ENCODE assay signal across 22 cellular contexts in genomic region chr12:210277-211141, GRCh38. TPM values are rescaled to one million over a fixed set of nuclear protein-coding genes. Genes with fewer than 3 reads are reported as not detected.
A peak's percentile ranks its signal among the peaks of the same experiment; 100 is the strongest.
DNase-seq lines count a peak whose midpoint lies in the region; ATAC-seq, FAIRE-seq and TF ChIP-seq lines count a peak whose summit lies in the region.
"Had no signal": no experiment of that assay in that cellular context is flagged by ENCODE, and none has a peak within 500 bp of the region (broad histone marks: within the 10 kb centered on the region; RNA-seq: fewer than 3 reads in every experiment).

No MANE protein-coding gene starts in this region.

- TF ChIP-seq EP300 in HepG2 (IDR thresholded peaks at IDR 0.05; ENCODE audit: low read depth in 2 of 2, low read length in 2 of 2) (peak; percentile 71 to 95; a peak in 3 of 4 replicates), HepG2 (CRISPR knock-in tag; IDR thresholded peaks at IDR 0.05; ENCODE audit: borderline replicate concordance) (peak; percentile 94)

- no peaks in the 10 kb centered on the region for H3K27me3 ChIP-seq in body of pancreas
- peaks cover 0 to 16% of the 10 kb centered on the region in 2 experiments; a peak in 3 of 5 replicates for H3K27me3 ChIP-seq in HepG2 (ENCODE audit: control insufficient read depth in 1 of 2, insufficient read depth in 2 of 2, low read length in 2 of 2)
- H3K27me3 ChIP-seq in parathyroid adenoma (ENCODE audit: control insufficient read depth, insufficient read depth, low read length), result no peaks in the 10 kb centered on the region

- peak; percentile 97 for FAIRE-seq in HepG2 (lab: Jason Lieb, UNC)
- FAIRE-seq: K562 had no signal

- in situ Hi-C loops in HepG2 (cut with HindIII; ENCODE audit: extremely low pct_ligation_motif_present, low pct_unique_long_range_greater_than_20kb), result no loop called here

- no peak for TF ChIP-seq RAD21 in HepG2 (CRISPR knock-in tag; IDR thresholded peaks at IDR 0.05)

- peaks cover 45% of the 10 kb centered on the region for H3K4me1 ChIP-seq in body of pancreas
- peaks cover 78% of the 10 kb centered on the region for H3K4me1 ChIP-seq in HepG2 (ENCODE audit: insufficient read depth, low read length)
- peaks cover 26% of the 10 kb centered on the region for H3K4me1 ChIP-seq in parathyroid adenoma
- H3K4me1 ChIP-seq: SJCRH30 had no signal

- peaks cover 7% of the 10 kb centered on the region for H4K20me1 ChIP-seq in HepG2 (ENCODE audit: insufficient read depth, low read length)

- DNase-seq in body of pancreas, result peak; percentile 58 to 81 (median 70)
- DNase-seq in HepG2 (ENCODE audit: low spot score), result peak; percentile 93
- no peak for DNase-seq in coronary artery (ENCODE audit: low spot score)
- DNase-seq in HK-2 (ENCODE audit: unreplicated experiment), result no peak
- DNase-seq: C1 segment of cervical spinal cord; COR-L47; H7; NCI-H1436 treated with DMSO at 0.1 percent for 48 hours; NCI-H2107; NCI-H345; NCI-H69; NK-92 treated with Interleukin-12 subunit alpha and Interleukin-12 subunit beta, amount 100 ng/mL, for 24 hours; OCI-M1; RPMI8226; SJCRH30 had no signal

- no peak for TF ChIP-seq CTCF in C4-2B (conservative IDR thresholded peaks at IDR 0.05)
- no peak for TF ChIP-seq CTCF in body of pancreas (IDR thresholded peaks at IDR 0.05)
- TF ChIP-seq CTCF in HepG2 (CRISPR knock-in tag; IDR thresholded peaks at IDR 0.05), result peak; percentile 37
- no peak for TF ChIP-seq CTCF in parathyroid adenoma (IDR thresholded peaks at IDR 0.05)
- TF ChIP-seq CTCF in coronary artery (IDR thresholded peaks at IDR 0.05), result no peak

- BruUV-seq in HepG2 (replicated peaks; lab: Mats Ljungman, UMichigan), result no TSS peak

- 29 to 33% methylated on average over 15 to 16 of the region's 16 CpGs for WGBS in body of pancreas, 2 donors
- WGBS in HepG2 (ENCODE audit: low lambda C conversion rate), result under 1% methylated on average over 15 of the region's 16 CpGs

- intact Hi-C loops in body of pancreas (cut with DNase I) (no loop called here), HepG2 (cut with micrococcal nuclease; ENCODE audit: unreplicated experiment) (loop anchor here (5.0 kb wide), 1 partner anchor 33 kb away; no protein-coding TSS in a partner anchor)

- H3K9me3 ChIP-seq in body of pancreas, result no peaks in the 10 kb centered on the region
- no peaks in the 10 kb centered on the region for H3K9me3 ChIP-seq in HepG2 (ENCODE audit: low read length)
- H3K9me3 ChIP-seq in parathyroid adenoma (ENCODE audit: control insufficient read depth, low read length), result no peaks in the 10 kb centered on the region
- H3K9me3 ChIP-seq: SJCRH30 had no signal

- H3K36me3 ChIP-seq in body of pancreas (replicated peaks in 1 of 2; ENCODE audit: insufficient read depth in 1 of 2, low read depth in 2 of 2) (no peaks in the 10 kb centered on the region), HepG2 (replicated peaks in 1 of 2; ENCODE audit: control insufficient read depth in 1 of 2, insufficient read depth in 2 of 2, low read length in 2 of 2) (no peaks in the 10 kb centered on the region), parathyroid adenoma (ENCODE audit: control insufficient read depth, insufficient read depth, low read length) (no peaks in the 10 kb centered on the region)
- H3K36me3 ChIP-seq: SJCRH30 had no signal

- H3K79me2 ChIP-seq in HepG2 (ENCODE audit: insufficient read depth, low read length) (no peaks in the 10 kb centered on the region), parathyroid adenoma (no peaks in the 10 kb centered on the region)

- POLR2A ChIA-PET in HepG2 (lab: Yijun Ruan, JAX), result interaction anchor here (1.0 to 2.3 kb wide), 6 partner anchors 9 to 179 kb away, joined by 4 to 14 read pairs (median 4); partner anchors contain the start of gene KDM5A

- CTCF ChIA-PET in HepG2 (lab: Yijun Ruan, JAX; ENCODE audit: low intra/inter-chr PET ratio, low total read pairs), result no interaction called here

- TF ChIP-seq POLR2A in body of pancreas (IDR thresholded peaks at IDR 0.05) (no peak), HepG2 (IDR thresholded peaks at IDR 0.05; ENCODE audit: insufficient read depth in 1 of 2, low read depth in 2 of 2, low read length in 2 of 2) (no peak)

- peak overlapping the region; percentile 5; the same call in 1 of the 2 replicates for H3K27ac ChIP-seq in C4-2B
- peak overlapping the region in 3 of 4 donors; percentile 76 to 83 (median 83) for H3K27ac ChIP-seq in body of pancreas
- H3K27ac ChIP-seq in HepG2 (ENCODE audit: extremely low read length, insufficient read depth, low read length), result peak overlapping the region; percentile 67
- peak overlapping the region; percentile 64 for H3K27ac ChIP-seq in parathyroid adenoma
- H3K27ac ChIP-seq in coronary artery, result no peak overlapping the region
- H3K27ac ChIP-seq: SJCRH30 had no signal

- H2AFZ ChIP-seq in HepG2 (ENCODE audit: low read length), result no peak overlapping the region
- peak overlapping the region; percentile 86 for H2AFZ ChIP-seq in parathyroid adenoma

- H3K4me3 ChIP-seq in body of pancreas (no peak overlapping the region), HepG2 (replicated peaks in 1 of 3; ENCODE audit: insufficient read depth in 1 of 3, low read depth in 2 of 3, low read length in 3 of 3) (peak overlapping the region in 2 of 3 experiments; percentile 22 to 62; a peak in 3 of 6 replicates), parathyroid adenoma (ENCODE audit: low read depth, low read length) (no peak overlapping the region), coronary artery (no peak overlapping the region)
- H3K4me3 ChIP-seq: K562, SJCRH30 had no signal

- peak overlapping the region; percentile 53 for H3K9ac ChIP-seq in HepG2 (ENCODE audit: insufficient read depth, low read depth, low read length)
- no peak overlapping the region for H3K9ac ChIP-seq in parathyroid adenoma

- peak overlapping the region; percentile 86 for H3K4me2 ChIP-seq in HepG2 (ENCODE audit: low read depth, low read length)
- H3K4me2 ChIP-seq in parathyroid adenoma (ENCODE audit: low read length), result peak overlapping the region; percentile 36

- ATAC-seq in body of pancreas (peak; percentile 86), HepG2 (peak; percentile 94), GM19455 (IDR thresholded peaks at IDR 0.05; ENCODE audit: unreplicated experiment) (no peak), HG03520 (IDR thresholded peaks at IDR 0.05; ENCODE audit: unreplicated experiment) (no peak)
- ATAC-seq: K562 had no signal

TF ChIP-seq in HepG2, 621 proteins besides CTCF, POLR2A, EP300 and RAD21 (continues in another document):
- peak; percentile 99 for TF ChIP-seq HNF4G (IDR thresholded peaks at IDR 0.05; ENCODE audit: borderline replicate concordance, low read depth, low read length)
- TF ChIP-seq HNF4G (CRISPR knock-in tag; IDR thresholded peaks at IDR 0.05; ENCODE audit: borderline replicate concordance, low read depth), result peak; percentile 96
- peak; percentile 86; the same call in 1 of the 2 replicates for TF ChIP-seq REL (CRISPR knock-in tag; conservative IDR thresholded peaks at IDR 0.05)

RNA-seq across cellular contexts. Expression of gene SLC6A12, which starts 3.4 kb away (rescaled TPM):
- 1 to 10 TPM in 1 of 2 donors, under 1 TPM in 1; 0.33 to 6.7 TPM for total RNA-seq in body of pancreas
- 9.5 and 18.8 TPM in 2 replicates for total RNA-seq in HepG2 (2016; rRNA removed; fragmentation: Illumina TruSeq; extraction: Trizol)
- total RNA-seq in HepG2 (2016; cell fraction: cytosol; rRNA removed; fragmentation: Illumina TruSeq; extraction: Trizol; ENCODE audit: low read depth), result 3.7 and 5.6 TPM in 2 replicates
- total RNA-seq in HepG2 (2016; cell fraction: insoluble cytoplasmic fraction; rRNA removed; fragmentation: Illumina TruSeq; extraction: Trizol), result 10.4 and 17.8 TPM in 2 replicates
- total RNA-seq in HepG2 (2016; cell fraction: membrane; rRNA removed; fragmentation: Illumina TruSeq; extraction: Trizol), result 7.4 and 8.0 TPM in 2 replicates
- total RNA-seq in HepG2 (2016; cell fraction: nucleus; rRNA removed; fragmentation: Illumina TruSeq; extraction: Trizol), result 17.0 and 17.6 TPM in 2 replicates
- polyA plus RNA-seq in HepG2 (2011; rRNA removed), result 3.7 and 6.0 TPM in 2 replicates
- polyA plus RNA-seq in HepG2 (2011; cell fraction: cytosol; rRNA removed), result 4.4 and 5.0 TPM in 2 replicates
- polyA plus RNA-seq in HepG2 (2011; cell fraction: nucleus; rRNA removed), result 10.3 and 12.4 TPM in 2 replicates
- 0.66 and 5.8 TPM in 2 replicates for polyA plus RNA-seq in HepG2 (2012)
- 2.3 and 2.8 TPM in 2 replicates for polyA plus RNA-seq in HepG2 (2016; cell fraction: cytosol; fragmentation: Illumina TruSeq; extraction: Trizol; ENCODE audit: low read depth)
- 7.2 and 9.0 TPM in 2 replicates for polyA plus RNA-seq in HepG2 (2016; cell fraction: insoluble cytoplasmic fraction; fragmentation: Illumina TruSeq; extraction: Trizol; ENCODE audit: low read depth)
- 3.9 and 4.9 TPM in 2 replicates for polyA plus RNA-seq in HepG2 (2016; cell fraction: membrane; fragmentation: Illumina TruSeq; extraction: Trizol; ENCODE audit: low read depth)
- polyA plus RNA-seq in HepG2 (2016; cell fraction: nucleus; fragmentation: Illumina TruSeq; extraction: Trizol; ENCODE audit: insufficient read depth, low read depth), result 27.1 and 27.7 TPM in 2 replicates
- 1.2 and 11.3 TPM in 2 replicates for polyA minus RNA-seq in HepG2 (2011; rRNA and poly(A)+ RNA removed; ENCODE audit: low replicate concordance)
- 7.0 and 7.2 TPM in 2 replicates for polyA minus RNA-seq in HepG2 (2011; cell fraction: cytosol; rRNA and poly(A)+ RNA removed)
- 5.8 and 7.1 TPM in 2 replicates for polyA minus RNA-seq in HepG2 (2011; cell fraction: nucleus; rRNA and poly(A)+ RNA removed)
- total RNA-seq: HT-29, K562, SJCRH30 had no signal
- polyA plus RNA-seq: K562 had no signal

RNA-seq across cellular contexts. Expression of gene SLC6A13, which starts 52.1 kb away (rescaled TPM):
- total RNA-seq in body of pancreas (not detected), HepG2 (2016; rRNA removed; fragmentation: Illumina TruSeq; extraction: Trizol) (0.15 and 0.52 TPM in 2 replicates)
- not detected in 2 replicates for total RNA-seq in HepG2 (2016; cell fraction: cytosol; rRNA removed; fragmentation: Illumina TruSeq; extraction: Trizol; ENCODE audit: low read depth)
- total RNA-seq in HepG2 (2016; cell fraction: insoluble cytoplasmic fraction; rRNA removed; fragmentation: Illumina TruSeq; extraction: Trizol), result 0.22 TPM in 1 of 2 replicates, not detected in the other
- total RNA-seq in HepG2 (2016; cell fraction: membrane; rRNA removed; fragmentation: Illumina TruSeq; extraction: Trizol), result not detected in 2 replicates
- 0.40 TPM in 1 of 2 replicates, not detected in the other for total RNA-seq in HepG2 (2016; cell fraction: nucleus; rRNA removed; fragmentation: Illumina TruSeq; extraction: Trizol)
- polyA plus RNA-seq in HepG2 (2011; rRNA removed), result 0.05 and 0.60 TPM in 2 replicates
- polyA plus RNA-seq in HepG2 (2011; cell fraction: cytosol; rRNA removed), result 0.17 and 0.21 TPM in 2 replicates
- polyA plus RNA-seq in HepG2 (2011; cell fraction: nucleus; rRNA removed), result 1.4 and 1.6 TPM in 2 replicates
- 0.60 and 0.83 TPM in 2 replicates for polyA plus RNA-seq in HepG2 (2012)
- polyA plus RNA-seq in HepG2 (2016; cell fraction: cytosol; fragmentation: Illumina TruSeq; extraction: Trizol; ENCODE audit: low read depth), result not detected in 2 replicates
- polyA plus RNA-seq in HepG2 (2016; cell fraction: insoluble cytoplasmic fraction; fragmentation: Illumina TruSeq; extraction: Trizol; ENCODE audit: low read depth), result not detected in 2 replicates
- polyA plus RNA-seq in HepG2 (2016; cell fraction: membrane; fragmentation: Illumina TruSeq; extraction: Trizol; ENCODE audit: low read depth), result not detected in 2 replicates
- 0.67 and 1.00 TPM in 2 replicates for polyA plus RNA-seq in HepG2 (2016; cell fraction: nucleus; fragmentation: Illumina TruSeq; extraction: Trizol; ENCODE audit: insufficient read depth, low read depth)
- polyA minus RNA-seq in HepG2 (2011; rRNA and poly(A)+ RNA removed; ENCODE audit: low replicate concordance), result 0.70 TPM in 1 of 2 replicates, not detected in the other
- polyA minus RNA-seq in HepG2 (2011; cell fraction: cytosol; rRNA and poly(A)+ RNA removed), result not detected in 2 replicates
- 2.7 and 3.2 TPM in 2 replicates for polyA minus RNA-seq in HepG2 (2011; cell fraction: nucleus; rRNA and poly(A)+ RNA removed)
- total RNA-seq: A172, H7, HT-29 had no signal

Comparison
In these comparisons a context has a peak if more than half of its experiments do, and no peak if none do; other contexts are left out.
1. H3K27ac ChIP-seq: peak in C4-2B (single experiment), body of pancreas (3 of 4), HepG2 (single experiment) and parathyroid adenoma (single experiment); none in coronary artery (0 of 2).
2. ATAC-seq: peak in body of pancreas (single experiment) and HepG2 (single experiment); none in GM19455 (single experiment) and HG03520 (single experiment).
3. DNase-seq: peak in body of pancreas (4 of 4) and HepG2 (single experiment); none in coronary artery (single experiment) and HK-2 (single experiment).
4. H3K4me3 ChIP-seq: peak in HepG2 (2 of 3); none in body of pancreas (0 of 2), parathyroid adenoma (single experiment) and coronary artery (single experiment).